ENCODE assay signal across 1 cellular context in genomic region chr1:204073837-204074273, GRCh38.
TF ChIP-seq lines count a peak whose summit lies in the region.

No MANE protein-coding gene starts in this region.

TF ChIP-seq in GM23338, 12 proteins besides CTCF, POLR2A, EP300 and RAD21 (continued from another document):
- TF ChIP-seq REST (IDR thresholded peaks at IDR 0.05; ENCODE audit: unreplicated experiment), result no peak
